11 cellular contexts compared by ENCODE assay signal in genomic region chrX:87516716-87517115, GRCh38. TPM values are rescaled to one million over a fixed set of nuclear protein-coding genes. Genes with fewer than 3 reads are reported as not detected.
DNase-seq lines count a peak whose midpoint lies in the region; FAIRE-seq and TF ChIP-seq lines count a peak whose summit lies in the region.
"Had no signal": no experiment of that assay in that cellular context is flagged by ENCODE, and none has a peak within 500 bp of the region (broad histone marks: within the 10 kb centered on the region; RNA-seq: fewer than 3 reads in every experiment).

No MANE protein-coding gene starts in this region.

- H3K9me2 ChIP-seq in PC-9 (ENCODE audit: insufficient read depth), result no peaks in the 10 kb centered on the region

- no peaks in the 10 kb centered on the region for H4K20me1 ChIP-seq in PC-9 (ENCODE audit: insufficient read depth)

- no peak overlapping the region for H2AFZ ChIP-seq in PC-9

- H3K4me1 Mint-ChIP-seq in endothelial cell (ENCODE audit: unreplicated experiment) (peaks cover 4% of the 10 kb centered on the region), nephron (peaks cover 18% of the 10 kb centered on the region)
- H3K4me1 Mint-ChIP-seq in CD8-positive, alpha-beta memory T cell, result no peaks in the 10 kb centered on the region
- H3K4me1 Mint-ChIP-seq: naive thymus-derived CD4-positive, alpha-beta T cell had no signal

- H3K36me3 Mint-ChIP-seq in endothelial cell (ENCODE audit: low read depth, unreplicated experiment) (no peaks in the 10 kb centered on the region), nephron (ENCODE audit: low read depth) (no peaks in the 10 kb centered on the region)
- H3K36me3 Mint-ChIP-seq in CD8-positive, alpha-beta memory T cell, result no peaks in the 10 kb centered on the region
- H3K36me3 Mint-ChIP-seq: naive thymus-derived CD4-positive, alpha-beta T cell had no signal

- intact Hi-C loops in PC-9 (cut with micrococcal nuclease; ENCODE audit: unreplicated experiment), result loop anchor here (1.0 to 10.0 kb wide), 2 partner anchors 9 to 48 kb away; no protein-coding TSS in a partner anchor

- no peak overlapping the region for H3K4me3 ChIP-seq in PC-9
- no peak overlapping the region for H3K4me3 ChIP-seq in CD8-positive, alpha-beta memory T cell (ENCODE audit: low read length)

- POLR2A ChIA-PET in PC-9 (lab: Charles Lee; ENCODE audit: unreplicated experiment), result no interaction called here
- POLR2A ChIA-PET in CD8-positive, alpha-beta memory T cell (lab: Charles Lee), result no interaction called here

- no peak overlapping the region for H3K27ac ChIP-seq in PC-9
- no peak overlapping the region for H3K27ac ChIP-seq in CD8-positive, alpha-beta memory T cell (ENCODE audit: low read depth, low read length)

- no peaks in the 10 kb centered on the region for H3K9me3 ChIP-seq in PC-9 (ENCODE audit: insufficient read depth, low read depth)
- H3K9me3 ChIP-seq in CD8-positive, alpha-beta memory T cell (ENCODE audit: low read length), result no peaks in the 10 kb centered on the region

- DNase-seq in D721Med (ENCODE audit: insufficient read length, low spot score), result no peak
- no peak for DNase-seq in PC-9
- DNase-seq in endothelial cell (ENCODE audit: low spot score), result no peak
- DNase-seq in hepatic stellate cell (ENCODE audit: low spot score), result no peak
- DNase-seq in NCI-H82 (lab: John Stamatoyannopoulos, UW), result no peak
- DNase-seq in CD8-positive, alpha-beta memory T cell, result no peak
- no peak for DNase-seq in HPDE6-E6E7 (ENCODE audit: extremely low spot score)
- DNase-seq: activated CD8-positive, alpha-beta memory T cell treated with anti-CD3 and anti-CD28 coated beads, Interleukin-2, amount 50 U/mL, for 48 hours; naive thymus-derived CD4-positive, alpha-beta T cell had no signal

- H3K4me1 ChIP-seq in PC-9 (replicated peaks; ENCODE audit: insufficient read depth), result peaks cover 4% of the 10 kb centered on the region; the same call in 1 of the 2 replicates
- H3K4me1 ChIP-seq in CD8-positive, alpha-beta memory T cell (ENCODE audit: insufficient read depth, low read length), result no peaks in the 10 kb centered on the region

- 0 out of 2 replicates have a peak overlapping the region, but pooled peaks have one; percentile 57 for H3K4me2 ChIP-seq in PC-9

- no TSS peak for BruUV-seq in PC-9 (replicated peaks; lab: Mats Ljungman, UMichigan)

- no peaks in the 10 kb centered on the region for H3K27me3 Mint-ChIP-seq in endothelial cell (ENCODE audit: unreplicated experiment)
- no peaks in the 10 kb centered on the region for H3K27me3 Mint-ChIP-seq in nephron (ENCODE audit: low read depth)
- H3K27me3 Mint-ChIP-seq in CD8-positive, alpha-beta memory T cell, result peaks cover 0 to 2% of the 10 kb centered on the region in 2 donors
- H3K27me3 Mint-ChIP-seq: naive thymus-derived CD4-positive, alpha-beta T cell had no signal

- peak overlapping the region; percentile 98 for H3K27ac Mint-ChIP-seq in endothelial cell (ENCODE audit: unreplicated experiment)
- peak overlapping the region; percentile 92 to 96 (median 95) for H3K27ac Mint-ChIP-seq in nephron
- H3K27ac Mint-ChIP-seq in CD8-positive, alpha-beta memory T cell, result no peak overlapping the region
- H3K27ac Mint-ChIP-seq: naive thymus-derived CD4-positive, alpha-beta T cell had no signal

- H3K79me2 ChIP-seq in PC-9 (ENCODE audit: low read depth), result no peaks in the 10 kb centered on the region

- no peak for TF ChIP-seq CTCF in D721Med (IDR thresholded peaks at IDR 0.05; ENCODE audit: insufficient read depth, missing control alignments)
- no peak for TF ChIP-seq CTCF in PC-9 (conservative IDR thresholded peaks at IDR 0.05)
- TF ChIP-seq CTCF in endothelial cell (IDR thresholded peaks at IDR 0.05; ENCODE audit: unreplicated experiment), result no peak
- TF ChIP-seq CTCF in nephron (IDR thresholded peaks at IDR 0.05; ENCODE audit: unreplicated experiment in 3 of 3), result no peak

- CTCF ChIA-PET in PC-9 (lab: Charles Lee), result no interaction called here
- CTCF ChIA-PET in CD8-positive, alpha-beta memory T cell (lab: Charles Lee), result no interaction called here

- peak; percentile 84 for FAIRE-seq in D721Med (lab: Jason Lieb, UNC)
- FAIRE-seq: endometrium had no signal

- H3K9me3 Mint-ChIP-seq in endothelial cell (ENCODE audit: unreplicated experiment), result no peaks in the 10 kb centered on the region
- H3K9me3 Mint-ChIP-seq in nephron, result no peaks in the 10 kb centered on the region
- H3K9me3 Mint-ChIP-seq in CD8-positive, alpha-beta memory T cell, result peaks cover 0 to 2% (median 0%) of the 10 kb centered on the region in 5 donors

- H3K36me3 ChIP-seq in PC-9 (ENCODE audit: low read depth), result no peaks in the 10 kb centered on the region
- H3K36me3 ChIP-seq in CD8-positive, alpha-beta memory T cell (ENCODE audit: insufficient read depth, low read length), result no peaks in the 10 kb centered on the region

- no peak overlapping the region for H3K4me3 Mint-ChIP-seq in endothelial cell (ENCODE audit: unreplicated experiment)
- peak overlapping the region; percentile 85 to 88 (median 86) for H3K4me3 Mint-ChIP-seq in nephron
- no peak overlapping the region for H3K4me3 Mint-ChIP-seq in CD8-positive, alpha-beta memory T cell
- H3K4me3 Mint-ChIP-seq: naive thymus-derived CD4-positive, alpha-beta T cell had no signal

- no peaks in the 10 kb centered on the region for H3K27me3 ChIP-seq in PC-9 (ENCODE audit: insufficient read depth, low read depth)
- no peaks in the 10 kb centered on the region for H3K27me3 ChIP-seq in CD8-positive, alpha-beta memory T cell (ENCODE audit: insufficient read depth, low read length, poor library complexity, severe bottlenecking)

- H3F3A ChIP-seq in PC-9 (ENCODE audit: insufficient read depth, low read depth), result no peaks in the 10 kb centered on the region

RNA-seq across cellular contexts. Expression of gene KLHL4, which starts 0.9 kb away (rescaled TPM):
- total RNA-seq in PC-9 (2021) (0.38 and 0.65 TPM in 2 replicates), endothelial cell (ENCODE audit: unreplicated experiment) (80.9 TPM)
- under 1 TPM; 0.18 to 0.28 TPM for total RNA-seq in CD8-positive, alpha-beta memory T cell
- polyA plus RNA-seq in CD8-positive, alpha-beta memory T cell, result 0.43 TPM
- total RNA-seq: naive thymus-derived CD4-positive, alpha-beta T cell had no signal

Comparison
In these comparisons a context has a peak if more than half of its experiments do, and no peak if none do; other contexts are left out.
1. H3K27ac Mint-ChIP-seq: peak in endothelial cell (single experiment) and nephron (3 of 3); none in CD8-positive, alpha-beta memory T cell (0 of 8).
2. H3K4me3 Mint-ChIP-seq: peak in nephron (3 of 3); none in endothelial cell (single experiment) and CD8-positive, alpha-beta memory T cell (0 of 7).
3. RNA of gene KLHL4, which starts 0.9 kb away (total RNA-seq): 80.9 TPM in endothelial cell (single experiment); 0.38 to 0.65 TPM in PC-9 and 0.18 to 0.28 TPM in CD8-positive, alpha-beta memory T cell; every median in the first group is over 10 times any median in the second.